ENCODE assay signal across 1 cellular context in genomic region chr10:75111367-75111905, GRCh38.
A peak's percentile ranks its signal among the peaks of the same experiment; 100 is the strongest.
TF ChIP-seq lines count a peak whose summit lies in the region.

SAMD8 (plus strand) TSS chr10:75111656; CDS start chr10:75150529, 38,873 bp downstream.

TF ChIP-seq in HepG2, 621 proteins besides CTCF, POLR2A, EP300 and RAD21 (continued from another document and continues in another):
- TF ChIP-seq ZNF646 (CRISPR knock-in tag; IDR thresholded peaks at IDR 0.05), result no peak
- peak; percentile 93 for TF ChIP-seq ZNF770 (CRISPR knock-in tag; IDR thresholded peaks at IDR 0.05)
- TF ChIP-seq PATZ1 (CRISPR knock-in tag; IDR thresholded peaks at IDR 0.05), result peak; percentile 50; the same call in 1 of the 2 replicates
- TF ChIP-seq NFRKB (IDR thresholded peaks at IDR 0.05), result no peak
- TF ChIP-seq MAZ (IDR thresholded peaks at IDR 0.05; ENCODE audit: borderline replicate concordance, low read depth, low read length), result no peak
- TF ChIP-seq MAZ (CRISPR knock-in tag; IDR thresholded peaks at IDR 0.05; ENCODE audit: low read depth), result peak; percentile 84
- TF ChIP-seq ZNF546 (CRISPR knock-in tag; conservative IDR thresholded peaks at IDR 0.05), result no peak; the same call in 1 of the 2 replicates
- TF ChIP-seq SIX4 (CRISPR knock-in tag; IDR thresholded peaks at IDR 0.05), result no peak
- peak; percentile 91 for TF ChIP-seq GABPB1 (CRISPR knock-in tag; IDR thresholded peaks at IDR 0.05)
- peak; percentile 64; the same call in 1 of the 2 replicates for TF ChIP-seq SAP130 (CRISPR knock-in tag; IDR thresholded peaks at IDR 0.05; ENCODE audit: low read depth)
- TF ChIP-seq, protein P1, sequence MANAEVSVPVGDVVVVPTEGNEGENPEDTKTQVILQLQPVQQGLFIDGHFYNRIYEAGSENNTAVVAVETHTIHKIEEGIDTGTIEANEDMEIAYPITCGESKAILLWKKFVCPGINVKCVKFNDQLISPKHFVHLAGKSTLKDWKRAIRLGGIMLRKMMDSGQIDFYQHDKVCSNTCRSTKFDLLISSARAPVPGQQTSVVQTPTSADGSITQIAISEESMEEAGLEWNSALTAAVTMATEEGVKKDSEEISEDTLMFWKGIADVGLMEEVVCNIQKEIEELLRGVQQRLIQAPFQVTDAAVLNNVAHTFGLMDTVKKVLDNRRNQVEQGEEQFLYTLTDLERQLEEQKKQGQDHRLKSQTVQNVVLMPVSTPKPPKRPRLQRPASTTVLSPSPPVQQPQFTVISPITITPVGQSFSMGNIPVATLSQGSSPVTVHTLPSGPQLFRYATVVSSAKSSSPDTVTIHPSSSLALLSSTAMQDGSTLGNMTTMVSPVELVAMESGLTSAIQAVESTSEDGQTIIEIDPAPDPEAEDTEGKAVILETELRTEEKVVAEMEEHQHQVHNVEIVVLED (CRISPR knock-in tag; IDR thresholded peaks at IDR 0.05; ENCODE audit: borderline replicate concordance), result peak; percentile 88
- no peak for TF ChIP-seq FIP1L1 (IDR thresholded peaks at IDR 0.05; ENCODE audit: borderline replicate concordance, insufficient read depth, low read depth, low read length)
- 0 out of 2 replicates have a peak, but pooled peaks have one; percentile 65 for TF ChIP-seq ZNF691 (CRISPR knock-in tag; IDR thresholded peaks at IDR 0.05; ENCODE audit: borderline replicate concordance, low read depth)
- no peak for TF ChIP-seq NONO (IDR thresholded peaks at IDR 0.05)
- peak; percentile 63 for TF ChIP-seq NONO (CRISPR knock-in tag; conservative IDR thresholded peaks at IDR 0.05)
- TF ChIP-seq ZNF576 (CRISPR knock-in tag; IDR thresholded peaks at IDR 0.05), result no peak
- TF ChIP-seq MAFF (IDR thresholded peaks at IDR 0.05; ENCODE audit: low read depth, low read length), result no peak
- TF ChIP-seq, protein P2, sequence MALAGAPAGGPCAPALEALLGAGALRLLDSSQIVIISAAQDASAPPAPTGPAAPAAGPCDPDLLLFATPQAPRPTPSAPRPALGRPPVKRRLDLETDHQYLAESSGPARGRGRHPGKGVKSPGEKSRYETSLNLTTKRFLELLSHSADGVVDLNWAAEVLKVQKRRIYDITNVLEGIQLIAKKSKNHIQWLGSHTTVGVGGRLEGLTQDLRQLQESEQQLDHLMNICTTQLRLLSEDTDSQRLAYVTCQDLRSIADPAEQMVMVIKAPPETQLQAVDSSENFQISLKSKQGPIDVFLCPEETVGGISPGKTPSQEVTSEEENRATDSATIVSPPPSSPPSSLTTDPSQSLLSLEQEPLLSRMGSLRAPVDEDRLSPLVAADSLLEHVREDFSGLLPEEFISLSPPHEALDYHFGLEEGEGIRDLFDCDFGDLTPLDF (CRISPR knock-in tag; IDR thresholded peaks at IDR 0.05), result no peak
- TF ChIP-seq, protein P3, sequence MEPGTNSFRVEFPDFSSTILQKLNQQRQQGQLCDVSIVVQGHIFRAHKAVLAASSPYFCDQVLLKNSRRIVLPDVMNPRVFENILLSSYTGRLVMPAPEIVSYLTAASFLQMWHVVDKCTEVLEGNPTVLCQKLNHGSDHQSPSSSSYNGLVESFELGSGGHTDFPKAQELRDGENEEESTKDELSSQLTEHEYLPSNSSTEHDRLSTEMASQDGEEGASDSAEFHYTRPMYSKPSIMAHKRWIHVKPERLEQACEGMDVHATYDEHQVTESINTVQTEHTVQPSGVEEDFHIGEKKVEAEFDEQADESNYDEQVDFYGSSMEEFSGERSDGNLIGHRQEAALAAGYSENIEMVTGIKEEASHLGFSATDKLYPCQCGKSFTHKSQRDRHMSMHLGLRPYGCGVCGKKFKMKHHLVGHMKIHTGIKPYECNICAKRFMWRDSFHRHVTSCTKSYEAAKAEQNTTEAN (CRISPR knock-in tag; conservative IDR thresholded peaks at IDR 0.05), result no peak
- TF ChIP-seq, protein P4, sequence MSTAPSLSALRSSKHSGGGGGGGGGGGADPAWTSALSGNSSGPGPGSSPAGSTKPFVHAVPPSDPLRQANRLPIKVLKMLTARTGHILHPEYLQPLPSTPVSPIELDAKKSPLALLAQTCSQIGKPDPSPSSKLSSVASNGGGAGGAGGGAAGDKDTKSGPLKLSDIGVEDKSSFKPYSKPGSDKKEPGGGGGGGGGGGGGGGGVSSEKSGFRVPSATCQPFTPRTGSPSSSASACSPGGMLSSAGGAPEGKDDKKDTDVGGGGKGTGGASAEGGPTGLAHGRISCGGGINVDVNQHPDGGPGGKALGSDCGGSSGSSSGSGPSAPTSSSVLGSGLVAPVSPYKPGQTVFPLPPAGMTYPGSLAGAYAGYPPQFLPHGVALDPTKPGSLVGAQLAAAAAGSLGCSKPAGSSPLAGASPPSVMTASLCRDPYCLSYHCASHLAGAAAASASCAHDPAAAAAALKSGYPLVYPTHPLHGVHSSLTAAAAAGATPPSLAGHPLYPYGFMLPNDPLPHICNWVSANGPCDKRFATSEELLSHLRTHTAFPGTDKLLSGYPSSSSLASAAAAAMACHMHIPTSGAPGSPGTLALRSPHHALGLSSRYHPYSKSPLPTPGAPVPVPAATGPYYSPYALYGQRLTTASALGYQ (CRISPR knock-in tag; IDR thresholded peaks at IDR 0.05), result peak; percentile 14; the same call in 1 of the 2 replicates
- TF ChIP-seq, protein P5, sequence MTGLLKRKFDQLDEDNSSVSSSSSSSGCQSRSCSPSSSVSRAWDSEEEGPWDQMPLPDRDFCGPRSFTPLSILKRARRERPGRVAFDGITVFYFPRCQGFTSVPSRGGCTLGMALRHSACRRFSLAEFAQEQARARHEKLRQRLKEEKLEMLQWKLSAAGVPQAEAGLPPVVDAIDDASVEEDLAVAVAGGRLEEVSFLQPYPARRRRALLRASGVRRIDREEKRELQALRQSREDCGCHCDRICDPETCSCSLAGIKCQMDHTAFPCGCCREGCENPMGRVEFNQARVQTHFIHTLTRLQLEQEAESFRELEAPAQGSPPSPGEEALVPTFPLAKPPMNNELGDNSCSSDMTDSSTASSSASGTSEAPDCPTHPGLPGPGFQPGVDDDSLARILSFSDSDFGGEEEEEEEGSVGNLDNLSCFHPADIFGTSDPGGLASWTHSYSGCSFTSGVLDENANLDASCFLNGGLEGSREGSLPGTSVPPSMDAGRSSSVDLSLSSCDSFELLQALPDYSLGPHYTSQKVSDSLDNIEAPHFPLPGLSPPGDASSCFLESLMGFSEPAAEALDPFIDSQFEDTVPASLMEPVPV (CRISPR knock-in tag; IDR thresholded peaks at IDR 0.05), result peak; percentile 90
- 0 out of 2 replicates have a peak, but pooled peaks have one; percentile 53 for TF ChIP-seq AHDC1 (CRISPR knock-in tag; IDR thresholded peaks at IDR 0.05; ENCODE audit: borderline replicate concordance)
